1 cellular context compared by ENCODE assay signal in genomic region chr17:7557825-7558543, GRCh38.
A peak's percentile ranks its signal among the peaks of the same experiment; 100 is the strongest.
TF ChIP-seq lines count a peak whose summit lies in the region.

No MANE protein-coding gene starts in this region.

TF ChIP-seq in HepG2, 621 proteins besides CTCF, POLR2A, EP300 and RAD21 (continued from another document and continues in another):
- TF ChIP-seq ZNF710 (CRISPR knock-in tag; IDR thresholded peaks at IDR 0.05; ENCODE audit: borderline replicate concordance) (no peak; the same call in 1 of the 2 replicates), ZNF720 (CRISPR knock-in tag; IDR thresholded peaks at IDR 0.05) (no peak), ZNF205 (CRISPR knock-in tag; IDR thresholded peaks at IDR 0.05) (peak; percentile 63; the same call in 1 of the 2 replicates), ZNF263 (CRISPR knock-in tag; IDR thresholded peaks at IDR 0.05) (peak; percentile 70), ETV6 (CRISPR knock-in tag; conservative IDR thresholded peaks at IDR 0.05) (no peak), SIX4 (CRISPR knock-in tag; IDR thresholded peaks at IDR 0.05) (no peak), MYNN (CRISPR knock-in tag; IDR thresholded peaks at IDR 0.05; ENCODE audit: low read depth) (no peak), FLYWCH1 (CRISPR knock-in tag; IDR thresholded peaks at IDR 0.05) (no peak), MEIS1 (CRISPR knock-in tag; IDR thresholded peaks at IDR 0.05; ENCODE audit: borderline replicate concordance) (no peak), ZNF3 (CRISPR knock-in tag; IDR thresholded peaks at IDR 0.05) (no peak), HNF1B (CRISPR knock-in tag; IDR thresholded peaks at IDR 0.05) (0 out of 2 replicates have a peak, but pooled peaks have one; percentile 33), ZNF281 (CRISPR knock-in tag; IDR thresholded peaks at IDR 0.05; ENCODE audit: borderline replicate concordance) (peak; percentile 63; the same call in 1 of the 2 replicates), DRAP1 (CRISPR knock-in tag; IDR thresholded peaks at IDR 0.05) (peak; percentile 33; the same call in 1 of the 2 replicates), FOXP4 (CRISPR knock-in tag; IDR thresholded peaks at IDR 0.05) (no peak), ZNF549 (CRISPR knock-in tag; IDR thresholded peaks at IDR 0.05) (no peak), MBD4 (IDR thresholded peaks at IDR 0.05; ENCODE audit: borderline replicate concordance, low read length) (no peak), SMARCE1 (IDR thresholded peaks at IDR 0.05; ENCODE audit: borderline replicate concordance) (no peak), HNRNPL (IDR thresholded peaks at IDR 0.05; ENCODE audit: low read depth, low read length) (peak; percentile 86), ADNP (CRISPR knock-in tag; IDR thresholded peaks at IDR 0.05) (no peak), HMG20B (CRISPR knock-in tag; conservative IDR thresholded peaks at IDR 0.05) (0 out of 2 replicates have a peak, but pooled peaks have one; percentile 10), ZFAT (CRISPR knock-in tag; conservative IDR thresholded peaks at IDR 0.05) (no peak), HOXA3 (CRISPR knock-in tag; IDR thresholded peaks at IDR 0.05) (peak; percentile 36; the same call in 1 of the 2 replicates), NFRKB (IDR thresholded peaks at IDR 0.05) (no peak), TEAD3 (CRISPR knock-in tag; optimal IDR thresholded peaks at IDR 0.05; ENCODE audit: borderline replicate concordance) (peak; percentile 31), ZNF468 (CRISPR knock-in tag; IDR thresholded peaks at IDR 0.05) (no peak), SP4 (CRISPR knock-in tag; IDR thresholded peaks at IDR 0.05) (peak; percentile 35; the same call in 1 of the 2 replicates), CREBL2 (CRISPR knock-in tag; IDR thresholded peaks at IDR 0.05; ENCODE audit: borderline replicate concordance) (no peak), ZNF713 (CRISPR knock-in tag; IDR thresholded peaks at IDR 0.05) (no peak), KAT7 (CRISPR knock-in tag; IDR thresholded peaks at IDR 0.05; ENCODE audit: borderline replicate concordance) (no peak), TARDBP (CRISPR knock-in tag; IDR thresholded peaks at IDR 0.05) (0 out of 2 replicates have a peak, but pooled peaks have one; percentile 15), MTERF4 (CRISPR knock-in tag; IDR thresholded peaks at IDR 0.05) (peak; percentile 23; the same call in 1 of the 2 replicates), ZNF260 (CRISPR knock-in tag; IDR thresholded peaks at IDR 0.05; ENCODE audit: borderline replicate concordance, low read depth) (no peak), PHF20 (CRISPR knock-in tag; IDR thresholded peaks at IDR 0.05) (peak; percentile 64), ZNF547 (CRISPR knock-in tag; IDR thresholded peaks at IDR 0.05) (no peak), STAT5B (CRISPR knock-in tag; IDR thresholded peaks at IDR 0.05) (no peak), TAF15 (IDR thresholded peaks at IDR 0.05; ENCODE audit: low read depth, low read length, poor library complexity, severe bottlenecking) (no peak), TFDP2 (CRISPR knock-in tag; IDR thresholded peaks at IDR 0.05) (0 out of 2 replicates have a peak, but pooled peaks have one; percentile 32), ZNF569 (CRISPR knock-in tag; IDR thresholded peaks at IDR 0.05; ENCODE audit: borderline replicate concordance) (no peak), PTBP1 (IDR thresholded peaks at IDR 0.05; ENCODE audit: low read depth, low read length, poor library complexity, severe bottlenecking) (no peak), KDM5B (CRISPR knock-in tag; IDR thresholded peaks at IDR 0.05; ENCODE audit: borderline replicate concordance) (peak; percentile 56; the same call in 1 of the 2 replicates), ZNF790 (CRISPR knock-in tag; IDR thresholded peaks at IDR 0.05; ENCODE audit: borderline replicate concordance) (no peak), ZNF878 (CRISPR knock-in tag; IDR thresholded peaks at IDR 0.05) (no peak), ZNF230 (CRISPR knock-in tag; IDR thresholded peaks at IDR 0.05) (no peak), SPEN (CRISPR knock-in tag; IDR thresholded peaks at IDR 0.05; ENCODE audit: low read depth) (peak; percentile 76; the same call in 1 of the 2 replicates), ZNF674 (CRISPR knock-in tag; IDR thresholded peaks at IDR 0.05; ENCODE audit: low read depth) (no peak), ZNF768 (CRISPR knock-in tag; IDR thresholded peaks at IDR 0.05) (0 out of 2 replicates have a peak, but pooled peaks have one; percentile 17), FUBP1 (CRISPR knock-in tag; IDR thresholded peaks at IDR 0.05; ENCODE audit: borderline replicate concordance) (no peak), ZNF879 (CRISPR knock-in tag; IDR thresholded peaks at IDR 0.05) (no peak), WIZ (CRISPR knock-in tag; IDR thresholded peaks at IDR 0.05) (no peak), MNT (IDR thresholded peaks at IDR 0.05) (no peak), ZNF607 (CRISPR knock-in tag; IDR thresholded peaks at IDR 0.05; ENCODE audit: borderline replicate concordance) (no peak), ZNF749 (CRISPR knock-in tag; IDR thresholded peaks at IDR 0.05; ENCODE audit: borderline replicate concordance) (no peak), DDIT3 (CRISPR knock-in tag; IDR thresholded peaks at IDR 0.05) (no peak)
